ENCODE assay signal across 20 cellular contexts in the genomic region with DNA sequence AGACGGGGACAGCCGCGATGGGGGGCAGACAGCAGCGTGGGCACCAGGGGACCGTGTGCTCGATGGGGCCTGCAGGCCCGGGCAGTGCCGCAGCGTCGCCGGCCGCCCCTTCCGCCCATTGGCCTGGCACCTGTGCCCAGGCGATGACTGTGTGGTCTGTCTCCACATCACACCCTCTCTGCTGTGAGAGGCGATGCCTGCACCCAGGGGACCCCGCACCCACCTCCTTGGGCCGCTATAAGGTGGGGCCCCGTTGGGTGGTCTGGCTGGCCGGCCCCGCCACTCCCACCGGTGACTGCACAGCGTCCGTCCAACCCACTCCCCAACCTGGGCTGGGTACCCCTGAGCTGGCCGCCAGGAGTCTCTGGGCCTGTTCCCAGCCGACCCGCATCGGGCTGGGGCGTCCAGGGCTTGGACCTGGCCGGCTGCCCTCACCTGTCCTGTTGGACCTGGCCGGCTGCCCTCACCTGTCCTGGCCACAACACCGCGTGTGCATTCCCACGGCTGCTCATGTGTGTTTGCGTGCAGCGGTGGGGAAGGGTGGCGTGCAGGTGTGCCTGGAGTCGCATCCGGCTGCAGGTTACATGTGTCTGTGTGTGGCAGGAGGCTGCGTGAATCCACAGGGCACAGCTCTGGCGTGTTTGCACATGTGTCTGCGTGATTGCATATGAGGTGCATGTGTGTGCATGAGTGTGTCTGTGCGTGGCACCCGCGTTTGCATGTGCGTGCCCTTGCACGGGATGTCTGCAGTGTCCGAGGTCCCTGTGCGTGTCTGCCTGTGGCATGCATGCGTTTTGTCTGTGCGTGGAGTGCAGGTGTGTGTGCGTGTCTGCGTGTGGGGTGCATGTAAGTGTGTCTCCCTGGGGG. TPM values are rescaled to one million over a fixed set of nuclear protein-coding genes. Genes with fewer than 3 reads are reported as not detected.
DNase-seq lines count a peak whose midpoint lies in the region; ATAC-seq, FAIRE-seq and TF ChIP-seq lines count a peak whose summit lies in the region.
"Had no signal": no experiment of that assay in that cellular context is flagged by ENCODE, and none has a peak within 500 bp of the region (broad histone marks: within the 10 kb centered on the region; RNA-seq: fewer than 3 reads in every experiment).

No MANE protein-coding gene starts in this region.

- H3K4me2 ChIP-seq in K562 (ENCODE audit: insufficient read depth, low read length) = no peak overlapping the region
- H3K4me2 ChIP-seq: A549 had no signal

- no peaks in the 10 kb centered on the region for H3K36me3 ChIP-seq in K562 (ENCODE audit: control insufficient read depth, insufficient read depth, low read length)

- H3K4me1 Mint-ChIP-seq in mesothelial cell of epicardium = peaks cover 7% of the 10 kb centered on the region
- peaks cover 6% of the 10 kb centered on the region for H3K4me1 Mint-ChIP-seq in stimulated activated effector memory CD8-positive, alpha-beta T cell treated with anti-CD3 and anti-CD28 coated beads, Interleukin-12 subunit alpha, Interleukin-12 subunit beta, amount 100 ng/mL, for 72 hours

- no peak overlapping the region for H2AFZ ChIP-seq in K562 (ENCODE audit: low read depth, low read length)

- no peak for TF ChIP-seq RAD21 in K562 (CRISPR knock-in tag; conservative IDR thresholded peaks at IDR 0.05 in 1 of 2, IDR thresholded peaks at IDR 0.05 in 1 of 2)

- peaks cover 0 to 93% of the 10 kb centered on the region in 2 experiments; a peak in 2 of 5 replicates for H3K4me1 ChIP-seq in K562 (replicated peaks in 1 of 2; ENCODE audit: control insufficient read depth in 2 of 2, insufficient read depth in 2 of 2, low read length in 2 of 2)

- DNase-seq in GM20000 (ENCODE audit: low spot score) (peak; percentile 41), K562 (ENCODE audit: extremely low read depth in 1 of 4, low spot score in 3 of 4) (no peak), mesothelial cell of epicardium (ENCODE audit: low spot score in 2 of 2, unreplicated experiment in 2 of 2) (no peak), KBM-7 (no peak), left colon (no peak)
- no peak for DNase-seq in stimulated activated effector memory CD8-positive, alpha-beta T cell treated with anti-CD3 and anti-CD28 coated beads, Interleukin-12 subunit alpha, Interleukin-12 subunit beta, amount 100 ng/mL, for 72 hours (ENCODE audit: low spot score in 2 of 2)
- DNase-seq: CD4-positive, alpha-beta memory T cell; DMS153; NCI-H1105 treated with DMSO at 0.1 percent for 48 hours; NCI-H1694 treated with DMSO at 0.1 percent for 48 hours; NCI-H2107; NCI-H510A treated with DMSO at 0.1 percent for 48 hours; NCI-H774; PC-3; SHP77 treated with DMSO at 0.1 percent for 48 hours had no signal

- no peak overlapping the region for H3K4me3 ChIP-seq in K562
- H3K4me3 ChIP-seq: A549 had no signal

- H3K9me1 ChIP-seq in K562 (ENCODE audit: control insufficient read depth, insufficient read depth, low read length) = no peaks in the 10 kb centered on the region

- no peak for ATAC-seq in K562
- ATAC-seq in stimulated activated effector memory CD8-positive, alpha-beta T cell treated with anti-CD3 and anti-CD28 coated beads, Interleukin-12 subunit alpha, Interleukin-12 subunit beta, amount 100 ng/mL, for 72 hours = peak; percentile 5
- ATAC-seq in HG03025 (IDR thresholded peaks at IDR 0.05; ENCODE audit: low FRiP score, unreplicated experiment) = no peak
- no peak for ATAC-seq in left colon

- H3K4me3 Mint-ChIP-seq in mesothelial cell of epicardium = peak overlapping the region; percentile 13
- no peak overlapping the region for H3K4me3 Mint-ChIP-seq in stimulated activated effector memory CD8-positive, alpha-beta T cell treated with anti-CD3 and anti-CD28 coated beads, Interleukin-12 subunit alpha, Interleukin-12 subunit beta, amount 100 ng/mL, for 72 hours
- H3K4me3 Mint-ChIP-seq: CD4-positive, alpha-beta memory T cell; IgD-negative memory B cell had no signal

- H4K20me1 ChIP-seq in K562 (replicated peaks; ENCODE audit: control insufficient read depth, insufficient read depth, low read length) = peaks cover 14% of the 10 kb centered on the region

- TF ChIP-seq POLR2A in K562 (conservative IDR thresholded peaks at IDR 0.05) = no peak

- no TSS peak for BruUV-seq in K562 (replicated peaks; lab: Mats Ljungman, UMichigan)

- H3K9ac ChIP-seq in K562 (ENCODE audit: insufficient read depth in 1 of 2, low read depth in 2 of 2, low read length in 2 of 2) = no peak overlapping the region

- no peak for FAIRE-seq in K562 (lab: Jason Lieb, UNC)
- FAIRE-seq: A549, HTR-8/SVneo had no signal

- CTCF ChIA-PET in K562 (lab: Yijun Ruan, JAX; ENCODE audit: low intra/inter-chr PET ratio) = interaction anchor here (0.6 kb wide), 1 partner anchor 74 kb away, joined by 4 read pairs; no protein-coding TSS in a partner anchor

- POLR2A ChIA-PET in K562 (lab: Yijun Ruan, JAX) = no interaction called here

- intact Hi-C loops in K562 (cut with micrococcal nuclease) = no loop called here
- intact Hi-C loops in left colon (cut with DNase I, micrococcal nuclease) = no loop called here

- in situ Hi-C loops in K562 (cut with MboI) (no loop called here), KBM-7 (cut with MboI; ENCODE audit: low pct_unique_long_range_greater_than_20kb, low sequenced_read_pairs) (no loop called here)

- TF ChIP-seq CTCF in GM20000 (IDR thresholded peaks at IDR 0.05; ENCODE audit: extremely low read depth, missing control alignments) (no peak), K562 (IDR thresholded peaks at IDR 0.05 in 2 of 3, conservative IDR thresholded peaks at IDR 0.05 in 1 of 3; ENCODE audit: insufficient read depth in 2 of 3, low read depth in 1 of 3, low read length in 3 of 3) (no peak), mesothelial cell of epicardium (IDR thresholded peaks at IDR 0.05; ENCODE audit: unreplicated experiment) (no peak)

- peaks cover 38 to 82% of the 10 kb centered on the region in 2 experiments; a peak in 4 of 5 replicates for H3K27me3 ChIP-seq in K562 (ENCODE audit: control insufficient read depth in 2 of 2, insufficient read depth in 2 of 2, low read length in 2 of 2)

- no peaks in the 10 kb centered on the region for H3K36me3 Mint-ChIP-seq in mesothelial cell of epicardium
- H3K36me3 Mint-ChIP-seq in stimulated activated effector memory CD8-positive, alpha-beta T cell treated with anti-CD3 and anti-CD28 coated beads, Interleukin-12 subunit alpha, Interleukin-12 subunit beta, amount 100 ng/mL, for 72 hours = no peaks in the 10 kb centered on the region
- H3K36me3 Mint-ChIP-seq: CD4-positive, alpha-beta memory T cell had no signal

- H3K79me2 ChIP-seq in K562 (ENCODE audit: control insufficient read depth, insufficient read depth, low read length) = no peaks in the 10 kb centered on the region

- no peak overlapping the region for H3K27ac Mint-ChIP-seq in mesothelial cell of epicardium
- H3K27ac Mint-ChIP-seq in stimulated activated effector memory CD8-positive, alpha-beta T cell treated with anti-CD3 and anti-CD28 coated beads, Interleukin-12 subunit alpha, Interleukin-12 subunit beta, amount 100 ng/mL, for 72 hours = no peak overlapping the region
- H3K27ac Mint-ChIP-seq: CD4-positive, alpha-beta memory T cell; IgD-negative memory B cell had no signal

- H3K27me3 Mint-ChIP-seq in mesothelial cell of epicardium (ENCODE audit: low read depth) = peaks cover 14% of the 10 kb centered on the region

- H3K9me3 ChIP-seq in K562 (replicated peaks; ENCODE audit: control insufficient read depth, insufficient read depth, low read depth, low read length) = no peaks in the 10 kb centered on the region
- H3K9me3 ChIP-seq: A549 had no signal

- H3K9me3 Mint-ChIP-seq in mesothelial cell of epicardium = no peaks in the 10 kb centered on the region
- no peaks in the 10 kb centered on the region for H3K9me3 Mint-ChIP-seq in stimulated activated effector memory CD8-positive, alpha-beta T cell treated with anti-CD3 and anti-CD28 coated beads, Interleukin-12 subunit alpha, Interleukin-12 subunit beta, amount 100 ng/mL, for 72 hours
- H3K9me3 Mint-ChIP-seq: CD4-positive, alpha-beta memory T cell had no signal

- WGBS in K562 (ENCODE audit: insufficient coverage, low coverage, missing lambda C conversion rate) = 46% methylated on average over 28 of the region's 52 CpGs

- TF ChIP-seq EP300 in K562 (IDR thresholded peaks at IDR 0.05; ENCODE audit: low read length) = no peak

- no peak overlapping the region for H3K27ac ChIP-seq in K562 (ENCODE audit: extremely low read depth, low read depth, low read length)
- H3K27ac ChIP-seq: A549 had no signal

RNA-seq across cellular contexts. Expression of gene EFNA2, which starts 3.1 kb away (rescaled TPM):
- not detected in 2 replicates for total RNA-seq in K562 (2011; cell fraction: chromatin; rRNA removed; ENCODE audit: low replicate concordance)
- not detected in 2 replicates for total RNA-seq in K562 (2011; cell fraction: nucleolus; rRNA removed)
- not detected in 2 replicates for total RNA-seq in K562 (2011; cell fraction: nucleoplasm; rRNA removed)
- 0.16 TPM in 1 of 2 replicates, not detected in the other for total RNA-seq in K562 (2014; rRNA removed)
- total RNA-seq in K562 (2014; rRNA removed; fragmentation: Illumina TruSeq; extraction: Trizol) = not detected in 2 replicates
- not detected in 2 replicates for total RNA-seq in K562 (2015; rRNA removed; fragmentation: Illumina TruSeq; extraction: Trizol)
- 0.38 and 0.44 TPM in 2 replicates for total RNA-seq in K562 (2021)
- 0.11 and 0.27 TPM in 2 replicates for polyA plus RNA-seq in K562 (2011; rRNA removed)
- 0.34 and 0.88 TPM in 2 replicates for polyA plus RNA-seq in K562 (2011; cell fraction: cytosol; rRNA removed)
- polyA plus RNA-seq in K562 (2011; cell fraction: nucleus; rRNA removed) = 0.24 and 0.25 TPM in 2 replicates
- not detected in 2 replicates for polyA plus RNA-seq in K562 (2012)
- polyA plus RNA-seq in K562 (2014; fragmentation: Illumina TruSeq; extraction: Trizol) = not detected in 2 replicates
- not detected for polyA plus RNA-seq in K562 (2014; fragmentation: Nextera tagmentation; extraction: Ambion mirVana)
- polyA plus RNA-seq in K562 (2014; rRNA removed) = 0.12 and 0.15 TPM in 2 replicates
- polyA minus RNA-seq in K562 (2011; rRNA and poly(A)+ RNA removed) = not detected in 2 replicates
- not detected in 2 replicates for polyA minus RNA-seq in K562 (2011; cell fraction: cytosol; rRNA and poly(A)+ RNA removed)
- not detected in 2 replicates for polyA minus RNA-seq in K562 (2011; cell fraction: nucleus; rRNA and poly(A)+ RNA removed)
- total RNA-seq in mesothelial cell of epicardium = 13.1 to 15.0 TPM (median 14.0 TPM) in 3 replicates
- 10 to 100 TPM; 83.8 to 85.4 TPM for total RNA-seq in left colon
- total RNA-seq: CD4-positive, alpha-beta memory T cell; PC-3 had no signal
- polyA plus RNA-seq: BJ; CD4-positive, alpha-beta memory T cell; IgD-negative memory B cell had no signal

RNA-seq across cellular contexts. Expression of gene FAM174C, which starts 13.4 kb away (rescaled TPM):
- total RNA-seq in K562 (2011; cell fraction: chromatin; rRNA removed; ENCODE audit: low replicate concordance) = 6.3 and 26.6 TPM in 2 replicates
- total RNA-seq in K562 (2011; cell fraction: nucleolus; rRNA removed) = 40.9 and 47.0 TPM in 2 replicates
- 20.7 and 26.9 TPM in 2 replicates for total RNA-seq in K562 (2011; cell fraction: nucleoplasm; rRNA removed)
- 72.2 and 108 TPM in 2 replicates for total RNA-seq in K562 (2014; rRNA removed)
- total RNA-seq in K562 (2014; rRNA removed; fragmentation: Illumina TruSeq; extraction: Trizol) = 1.3 and 2.8 TPM in 2 replicates
- 40.3 and 42.6 TPM in 2 replicates for total RNA-seq in K562 (2015; rRNA removed; fragmentation: Illumina TruSeq; extraction: Trizol)
- 81.9 and 85.0 TPM in 2 replicates for total RNA-seq in K562 (2021)
- polyA plus RNA-seq in K562 (2011; rRNA removed) = 20.3 and 30.4 TPM in 2 replicates
- polyA plus RNA-seq in K562 (2011; cell fraction: cytosol; rRNA removed) = 58.0 and 177 TPM in 2 replicates
- 28.1 and 53.8 TPM in 2 replicates for polyA plus RNA-seq in K562 (2011; cell fraction: nucleus; rRNA removed)
- polyA plus RNA-seq in K562 (2012) = 65.9 and 75.4 TPM in 2 replicates
- polyA plus RNA-seq in K562 (2014; fragmentation: Illumina TruSeq; extraction: Trizol) = 11.7 and 56.4 TPM in 2 replicates
- polyA plus RNA-seq in K562 (2014; fragmentation: Nextera tagmentation; extraction: Ambion mirVana) = 1 to 10 TPM in 1 of 2 experiments, under 1 TPM in 1; 0.66 to 2.7 TPM
- 89.6 and 119 TPM in 2 replicates for polyA plus RNA-seq in K562 (2014; rRNA removed)
- polyA minus RNA-seq in K562 (2011; rRNA and poly(A)+ RNA removed) = 4.8 and 6.1 TPM in 2 replicates
- 19.6 and 23.7 TPM in 2 replicates for polyA minus RNA-seq in K562 (2011; cell fraction: cytosol; rRNA and poly(A)+ RNA removed)
- polyA minus RNA-seq in K562 (2011; cell fraction: nucleus; rRNA and poly(A)+ RNA removed) = 12.0 and 12.8 TPM in 2 replicates
- total RNA-seq in mesothelial cell of epicardium = 24.4 to 25.8 TPM (median 25.5 TPM) in 3 replicates
- 10 to 100 TPM; 43.7 to 48.9 TPM for total RNA-seq in left colon

RNA-seq across cellular contexts. Expression of gene CIRBP, which starts 19.6 kb away (rescaled TPM):
- 283 and 504 TPM in 2 replicates for total RNA-seq in K562 (2011; cell fraction: chromatin; rRNA removed; ENCODE audit: low replicate concordance)
- total RNA-seq in K562 (2011; cell fraction: nucleolus; rRNA removed) = 457 and 483 TPM in 2 replicates
- 431 and 450 TPM in 2 replicates for total RNA-seq in K562 (2011; cell fraction: nucleoplasm; rRNA removed)
- total RNA-seq in K562 (2014; rRNA removed) (168 and 249 TPM in 2 replicates), K562 (2014; rRNA removed; fragmentation: Illumina TruSeq; extraction: Trizol) (189 and 200 TPM in 2 replicates), K562 (2015; rRNA removed; fragmentation: Illumina TruSeq; extraction: Trizol) (176 and 206 TPM in 2 replicates), K562 (2021) (181 and 222 TPM in 2 replicates), mesothelial cell of epicardium (659 to 674 TPM (median 670 TPM) in 3 replicates), left colon (100 to 1,000 TPM; 220 to 267 TPM)
- polyA plus RNA-seq in K562 (2011; rRNA removed) (124 and 166 TPM in 2 replicates), K562 (2014; fragmentation: Illumina TruSeq; extraction: Trizol) (222 and 345 TPM in 2 replicates), K562 (2014; fragmentation: Nextera tagmentation; extraction: Ambion mirVana) (10 to 100 TPM; 20.5 to 21.4 TPM), K562 (2014; rRNA removed) (306 and 327 TPM in 2 replicates)
- 92.3 and 201 TPM in 2 replicates for polyA plus RNA-seq in K562 (2011; cell fraction: cytosol; rRNA removed)
- 882 and 1,025 TPM in 2 replicates for polyA plus RNA-seq in K562 (2011; cell fraction: nucleus; rRNA removed)
- 288 and 291 TPM in 2 replicates for polyA plus RNA-seq in K562 (2012)
- polyA minus RNA-seq in K562 (2011; rRNA and poly(A)+ RNA removed) = 46.9 and 50.4 TPM in 2 replicates
- 50.4 and 50.8 TPM in 2 replicates for polyA minus RNA-seq in K562 (2011; cell fraction: cytosol; rRNA and poly(A)+ RNA removed)
- polyA minus RNA-seq in K562 (2011; cell fraction: nucleus; rRNA and poly(A)+ RNA removed) = 117 and 135 TPM in 2 replicates

RNA-seq across cellular contexts. Expression of gene MIDN, which starts 40.4 kb away (rescaled TPM):
- 30.7 and 106 TPM in 2 replicates for total RNA-seq in K562 (2011; cell fraction: chromatin; rRNA removed; ENCODE audit: low replicate concordance)
- total RNA-seq in K562 (2011; cell fraction: nucleolus; rRNA removed) = 81.7 and 90.7 TPM in 2 replicates
- total RNA-seq in K562 (2011; cell fraction: nucleoplasm; rRNA removed) = 55.1 and 88.1 TPM in 2 replicates
- total RNA-seq in K562 (2014; rRNA removed) (13.5 and 20.8 TPM in 2 replicates), K562 (2014; rRNA removed; fragmentation: Illumina TruSeq; extraction: Trizol) (3.9 and 4.8 TPM in 2 replicates), K562 (2015; rRNA removed; fragmentation: Illumina TruSeq; extraction: Trizol) (10.1 and 11.0 TPM in 2 replicates), K562 (2021) (120 and 121 TPM in 2 replicates), mesothelial cell of epicardium (168 to 177 TPM (median 172 TPM) in 3 replicates), left colon (100 to 1,000 TPM; 202 to 276 TPM)
- polyA plus RNA-seq in K562 (2011; rRNA removed) (7.0 and 10.2 TPM in 2 replicates), K562 (2014; fragmentation: Illumina TruSeq; extraction: Trizol) (20.5 and 38.3 TPM in 2 replicates), K562 (2014; fragmentation: Nextera tagmentation; extraction: Ambion mirVana) (1 to 10 TPM in 1 of 2 experiments, under 1 TPM in 1; 0.17 to 1.5 TPM), K562 (2014; rRNA removed) (41.3 and 44.6 TPM in 2 replicates)
- 14.0 and 26.8 TPM in 2 replicates for polyA plus RNA-seq in K562 (2011; cell fraction: cytosol; rRNA removed)
- polyA plus RNA-seq in K562 (2011; cell fraction: nucleus; rRNA removed) = 44.8 and 87.0 TPM in 2 replicates
- polyA plus RNA-seq in K562 (2012) = 29.5 and 39.8 TPM in 2 replicates
- polyA minus RNA-seq in K562 (2011; rRNA and poly(A)+ RNA removed) = 2.7 and 3.0 TPM in 2 replicates
- polyA minus RNA-seq in K562 (2011; cell fraction: cytosol; rRNA and poly(A)+ RNA removed) = 29.9 and 43.2 TPM in 2 replicates
- polyA minus RNA-seq in K562 (2011; cell fraction: nucleus; rRNA and poly(A)+ RNA removed) = 28.0 and 34.2 TPM in 2 replicates

RNA-seq across cellular contexts. Expression of gene ATP5F1D, which starts 47.2 kb away (rescaled TPM):
- 42.1 and 110 TPM in 2 replicates for total RNA-seq in K562 (2011; cell fraction: chromatin; rRNA removed; ENCODE audit: low replicate concordance)
- total RNA-seq in K562 (2011; cell fraction: nucleolus; rRNA removed) = 116 and 129 TPM in 2 replicates
- 74.0 and 85.6 TPM in 2 replicates for total RNA-seq in K562 (2011; cell fraction: nucleoplasm; rRNA removed)
- total RNA-seq in K562 (2014; rRNA removed) = 135 and 145 TPM in 2 replicates
- 3.9 and 4.6 TPM in 2 replicates for total RNA-seq in K562 (2014; rRNA removed; fragmentation: Illumina TruSeq; extraction: Trizol)
- 65.2 and 73.0 TPM in 2 replicates for total RNA-seq in K562 (2015; rRNA removed; fragmentation: Illumina TruSeq; extraction: Trizol)
- 409 and 434 TPM in 2 replicates for total RNA-seq in K562 (2021)
- 36.8 and 58.7 TPM in 2 replicates for polyA plus RNA-seq in K562 (2011; rRNA removed)
- 119 and 471 TPM in 2 replicates for polyA plus RNA-seq in K562 (2011; cell fraction: cytosol; rRNA removed)
- polyA plus RNA-seq in K562 (2011; cell fraction: nucleus; rRNA removed) = 90.5 and 137 TPM in 2 replicates
- 278 and 318 TPM in 2 replicates for polyA plus RNA-seq in K562 (2012)
- 18.7 and 106 TPM in 2 replicates for polyA plus RNA-seq in K562 (2014; fragmentation: Illumina TruSeq; extraction: Trizol)
- 10 to 100 TPM in 1 of 2 experiments, 1 to 10 TPM in 1; 9.7 to 23.3 TPM for polyA plus RNA-seq in K562 (2014; fragmentation: Nextera tagmentation; extraction: Ambion mirVana)
- polyA plus RNA-seq in K562 (2014; rRNA removed) = 233 and 236 TPM in 2 replicates
- polyA minus RNA-seq in K562 (2011; rRNA and poly(A)+ RNA removed) = 16.5 and 29.9 TPM in 2 replicates
- 115 and 175 TPM in 2 replicates for polyA minus RNA-seq in K562 (2011; cell fraction: cytosol; rRNA and poly(A)+ RNA removed)
- 28.8 and 35.8 TPM in 2 replicates for polyA minus RNA-seq in K562 (2011; cell fraction: nucleus; rRNA and poly(A)+ RNA removed)
- 105 to 115 TPM (median 108 TPM) in 3 replicates for total RNA-seq in mesothelial cell of epicardium
- total RNA-seq in left colon = 100 to 1,000 TPM; 341 to 530 TPM
